Comparison of ENCODE assay signal across 27 cellular contexts in the genomic region with DNA sequence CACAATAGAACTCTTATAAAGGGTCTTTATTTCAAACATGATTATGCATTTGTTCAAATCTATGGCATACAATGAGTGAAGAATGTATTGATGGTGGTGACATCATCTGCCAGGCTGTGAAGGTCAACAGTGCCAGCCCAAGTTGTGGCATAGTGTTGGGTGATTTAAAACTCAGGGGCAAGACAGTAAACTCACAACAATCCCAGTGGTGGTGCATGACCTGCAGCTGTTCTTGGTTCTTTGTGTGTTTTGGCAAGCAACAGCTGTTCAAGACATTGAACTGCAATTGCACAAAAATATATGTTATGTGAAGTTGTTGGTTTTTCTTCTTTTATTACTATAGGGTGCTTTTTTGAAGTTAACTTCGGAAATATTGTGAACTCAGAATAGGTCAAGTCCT.
"Had no signal": no experiment of that assay in that cellular context is flagged by ENCODE, and none has a peak within 500 bp of the region (broad histone marks: within the 10 kb centered on the region; RNA-seq: fewer than 3 reads in every experiment).

No MANE protein-coding gene starts in this region.

- H3K27ac ChIP-seq: adrenal gland, body of pancreas, colonic mucosa, esophagus muscularis mucosa, foreskin keratinocyte, gastroesophageal sphincter, heart right ventricle had no signal

- H3K9me3 ChIP-seq: adrenal gland, colonic mucosa, esophagus muscularis mucosa had no signal

- H3K27me3 ChIP-seq: adrenal gland, body of pancreas, colonic mucosa, esophagus muscularis mucosa, foreskin keratinocyte, gastroesophageal sphincter, heart right ventricle had no signal

- DNase-seq: activated CD4-positive, alpha-beta memory T cell treated with anti-CD3 and anti-CD28 coated beads for 36 hours; activated CD4-positive, alpha-beta T cell treated with anti-CD3 and anti-CD28 coated beads for 36 hours; activated CD4-positive, alpha-beta T cell treated with anti-CD3 and anti-CD28 coated beads, Interleukin-2, amount 10 ng/mL, durations not matched to agents 24 days and 14 days; activated CD4-positive, CD25-positive, alpha-beta regulatory T cell; activated CD4-positive, CD25-positive, alpha-beta regulatory T cell treated with anti-CD3 and anti-CD28 coated beads, Interleukin-2, amount 50 U/mL, for 72 hours; activated CD8-positive, alpha-beta memory T cell treated with anti-CD3 and anti-CD28 coated beads, Interleukin-2, amount 10 ng/mL, durations not matched to agents 7 days and 5 days; activated CD8-positive, alpha-beta memory T cell treated with anti-CD3 and anti-CD28 coated beads, Interleukin-2, amount 50 U/mL, for 4 hours; activated CD8-positive, alpha-beta T cell treated with anti-CD3 and anti-CD28 coated beads, Interleukin-2, amount 10 ng/mL, durations not matched to agents 7 days and 5 days; activated effector memory CD4-positive, alpha-beta T cell treated with anti-CD3 and anti-CD28 coated beads, Interleukin-2, amount 50 U/mL, for 16 hours; activated naive CD4-positive, alpha-beta T cell treated with anti-CD3 and anti-CD28 coated beads for 36 hours; activated naive CD8-positive, alpha-beta T cell treated with anti-CD3 and anti-CD28 coated beads for 36 hours; activated naive CD8-positive, alpha-beta T cell treated with anti-CD3 and anti-CD28 coated beads, Interleukin-2, amount 50 U/mL, for 24 hours; activated T-cell treated with anti-CD3 and anti-CD28 coated beads, Interleukin-2, amount 50 U/mL, for 1 hour; activated T-cell treated with anti-CD3 and anti-CD28 coated beads, Interleukin-2, amount 50 U/mL, for 48 hours; adrenal gland; amygdala; aorta; body of pancreas; colonic mucosa; effector CD4-positive, alpha-beta T cell; effector memory CD8-positive, alpha-beta T cell; erythroblast; foreskin keratinocyte; heart right ventricle; T-helper 2 cell had no signal

- H3K4me3 ChIP-seq: adrenal gland, body of pancreas, colonic mucosa, esophagus muscularis mucosa, gastroesophageal sphincter, heart right ventricle had no signal

- H3K4me1 ChIP-seq: adrenal gland, colonic mucosa, gastroesophageal sphincter, heart right ventricle had no signal

- H3K36me3 ChIP-seq: adrenal gland, colonic mucosa, esophagus muscularis mucosa, gastroesophageal sphincter, heart right ventricle had no signal
